30 cellular contexts compared by ENCODE assay signal in genomic region chr3:96012941-96013340, GRCh38.
"Had no signal": no experiment of that assay in that cellular context is flagged by ENCODE, and none has a peak within 500 bp of the region (broad histone marks: within the 10 kb centered on the region; RNA-seq: fewer than 3 reads in every experiment).

No MANE protein-coding gene starts in this region.

- H3K36me3 ChIP-seq: adrenal gland, cardiac muscle cell, SJCRH30 had no signal

- DNase-seq: activated CD4-positive, alpha-beta T cell treated with anti-CD3 and anti-CD28 coated beads for 36 hours; activated CD4-positive, alpha-beta T cell treated with anti-CD3 and anti-CD28 coated beads, Interleukin-2, amount 10 ng/mL, durations not matched to agents 7 days and 5 days; activated CD4-positive, alpha-beta T cell treated with anti-CD3 and anti-CD28 coated beads, Interleukin-2, amount 50 U/mL, for 48 hours; activated CD8-positive, alpha-beta memory T cell treated with anti-CD3 and anti-CD28 coated beads, Interleukin-2, amount 50 U/mL, for 4 hours; activated gamma-delta T cell treated with Interleukin-2 at 50 U/mL for 16 hours; activated naive CD4-positive, alpha-beta T cell treated with anti-CD3 and anti-CD28 coated beads for 36 hours; activated T-cell treated with anti-CD3 and anti-CD28 coated beads for 4 hours; activated T-cell treated with anti-CD3 and anti-CD28 coated beads, Interleukin-2, amount 50 U/mL, for 4 hours; adrenal gland; anterior cingulate cortex; NCI-H1092 treated with DMSO at 0.1 percent for 48 hours; NCI-H146; NCI-H187; NCI-H2029 treated with DMSO at 0.1 percent for 48 hours; NCI-H2107; NCI-H2171; NCI-H446; NCI-H510A treated with DMSO at 0.1 percent for 48 hours; NCI-H526 treated with DMSO at 0.1 percent for 48 hours; NCI-H82; SHP77; SJCRH30; T1000 had no signal

- H2AFZ ChIP-seq: PC-9 had no signal

- H3K4me3 ChIP-seq: adrenal gland, cardiac muscle cell, PC-9, SJCRH30, SK-N-MC had no signal

- H3K27me3 ChIP-seq: adrenal gland, cardiac muscle cell, SJCRH30 had no signal

- H3K27ac ChIP-seq: adrenal gland, cardiac muscle cell, KMS-11, PC-9, SJCRH30, SK-N-MC had no signal

- ATAC-seq: activated CD4-positive, alpha-beta T cell treated with anti-CD3 and anti-CD28 coated beads for 36 hours; activated CD4-positive, CD25-positive, alpha-beta regulatory T cell treated with anti-CD3 and anti-CD28 coated beads, Interleukin-2, amount 50 U/mL, for 24 hours; activated naive CD4-positive, alpha-beta T cell treated with anti-CD3 and anti-CD28 coated beads, Interleukin-2, amount 50 U/mL, for 72 hours; activated T-cell treated with anti-CD3 and anti-CD28 coated beads, Interleukin-2, amount 50 U/mL, for 4 hours; WTC11 had no signal

- H3K9me3 ChIP-seq: adrenal gland, SJCRH30 had no signal

- H3K9ac ChIP-seq: KMS-11 had no signal

- H3K4me2 ChIP-seq: KMS-11, PC-9 had no signal

- H3K4me1 ChIP-seq: adrenal gland, SJCRH30 had no signal
